Comparison of ENCODE assay signal across 25 cellular contexts in the genomic region with DNA sequence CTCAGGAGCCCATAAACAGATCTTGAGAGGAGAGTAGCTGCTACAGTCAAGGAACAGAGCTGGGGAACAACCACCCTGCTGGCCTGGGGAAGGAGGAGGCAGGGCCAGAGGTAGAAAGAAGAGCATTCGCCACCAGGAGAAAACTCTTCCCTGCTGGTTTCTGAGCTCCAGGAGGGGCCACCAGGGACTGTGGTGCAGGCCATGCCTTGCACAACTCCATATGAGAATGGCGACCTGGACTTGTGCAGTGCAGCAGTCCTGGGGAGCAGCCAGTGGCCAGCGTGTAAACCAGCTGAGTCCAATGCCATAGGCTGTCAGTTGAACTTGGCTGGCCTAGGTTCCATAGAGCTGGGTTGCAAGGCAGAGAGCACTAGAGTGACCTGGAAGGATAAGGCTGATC. TPM values are rescaled to one million over a fixed set of nuclear protein-coding genes. Genes with fewer than 3 reads are reported as not detected.
DNase-seq lines count a peak whose midpoint lies in the region; ATAC-seq, FAIRE-seq and TF ChIP-seq lines count a peak whose summit lies in the region.
"Had no signal": no experiment of that assay in that cellular context is flagged by ENCODE, and none has a peak within 500 bp of the region (broad histone marks: within the 10 kb centered on the region; RNA-seq: fewer than 3 reads in every experiment).

No MANE protein-coding gene starts in this region.

- ATAC-seq in GM18511 (IDR thresholded peaks at IDR 0.05; ENCODE audit: unreplicated experiment): peak; percentile 7
- ATAC-seq in HG02798 (IDR thresholded peaks at IDR 0.05; ENCODE audit: poor library complexity, unreplicated experiment): no peak
- ATAC-seq: A549, PC-3 had no signal

- DNase-seq in NB4 (ENCODE audit: low read depth) (peak; percentile 22), H1 (ENCODE audit: low read depth in 1 of 2, low spot score in 2 of 2) (no peak), posterior vena cava (ENCODE audit: low spot score) (peak; percentile 17), NCI-H2171 (lab: John Stamatoyannopoulos, UW) (no peak), GM20000 (ENCODE audit: low spot score) (no peak)
- no peak for DNase-seq in activated CD4-positive, alpha-beta memory T cell treated with anti-CD3 and anti-CD28 coated beads for 36 hours
- DNase-seq: DMS 273 treated with DMSO at 0.1 percent for 48 hours, DMS79, EL, GOT3, HCEC 1CT, NCI-H2029, NCI-H524, NCI-H748 treated with DMSO at 0.1 percent for 48 hours, PC-3, SK-N-SH, SW 1271 had no signal

- no peak for TF ChIP-seq POLR2A in NB4 (IDR thresholded peaks at IDR 0.05; ENCODE audit: extremely low read depth, insufficient read length)
- no peak for TF ChIP-seq POLR2A in H1 (IDR thresholded peaks at IDR 0.05; ENCODE audit: control extremely low read depth in 1 of 2, low read depth in 2 of 2, low read length in 2 of 2)

- intact Hi-C loops in posterior vena cava (cut with DNase I): no loop called here
- intact Hi-C loops in activated CD4-positive, alpha-beta memory T cell treated with anti-CD3 and anti-CD28 coated beads for 36 hours (cut with micrococcal nuclease): no loop called here

- H3K36me3 Mint-ChIP-seq in activated CD4-positive, alpha-beta memory T cell treated with anti-CD3 and anti-CD28 coated beads for 36 hours: no peaks in the 10 kb centered on the region
- H3K36me3 Mint-ChIP-seq: CD14-positive monocyte; CD8-positive, alpha-beta memory T cell had no signal

- H3K4ac ChIP-seq in H1 (replicated peaks; ENCODE audit: insufficient read length, low read depth, low read length): no peak overlapping the region

- H3K36me3 ChIP-seq in H1 (ENCODE audit: control insufficient read depth in 2 of 4, insufficient read depth in 4 of 4, low read length in 3 of 4): no peaks in the 10 kb centered on the region

- TF ChIP-seq RAD21 in H1 (IDR thresholded peaks at IDR 0.05 in 1 of 2, conservative IDR thresholded peaks at IDR 0.05 in 1 of 2; ENCODE audit: low read depth in 2 of 2, low read length in 2 of 2): no peak

- no peak overlapping the region for H3K4me3 Mint-ChIP-seq in activated CD4-positive, alpha-beta memory T cell treated with anti-CD3 and anti-CD28 coated beads for 36 hours
- H3K4me3 Mint-ChIP-seq: CD8-positive, alpha-beta memory T cell had no signal

- no peaks in the 10 kb centered on the region for H3K9me3 Mint-ChIP-seq in activated CD4-positive, alpha-beta memory T cell treated with anti-CD3 and anti-CD28 coated beads for 36 hours
- H3K9me3 Mint-ChIP-seq: CD14-positive monocyte; CD8-positive, alpha-beta memory T cell had no signal

- H3K9me3 ChIP-seq in H1 (ENCODE audit: insufficient read depth in 2 of 2, low read depth in 1 of 2, low read length in 1 of 2): no peaks in the 10 kb centered on the region
- H3K9me3 ChIP-seq: A549, SK-N-SH had no signal

- H2AFZ ChIP-seq in H1 (ENCODE audit: low read length): no peak overlapping the region

- H3K27me3 ChIP-seq in H1 (replicated peaks in 1 of 4; ENCODE audit: control insufficient read depth in 3 of 4, extremely low read depth in 1 of 4, insufficient read depth in 3 of 4, low read length in 3 of 4): peaks cover 0 to 3% (median under 1%) of the 10 kb centered on the region in 4 experiments; a peak in 1 of 7 replicates

- no peak overlapping the region for H2BK120ac ChIP-seq in H1 (replicated peaks; ENCODE audit: low read depth, low read length)

- H4K20me1 ChIP-seq in H1 (replicated peaks in 1 of 2; ENCODE audit: control insufficient read depth in 1 of 2, insufficient read depth in 2 of 2, low read length in 2 of 2): no peaks in the 10 kb centered on the region

- H3K56ac ChIP-seq in H1 (replicated peaks; ENCODE audit: insufficient read length, low read depth, low read length): no peak overlapping the region

- H3K4me1 ChIP-seq in H1 (replicated peaks in 1 of 4; ENCODE audit: control insufficient read depth in 3 of 4, insufficient read depth in 4 of 4, low read length in 3 of 4): peaks cover 3 to 12% (median 6%) of the 10 kb centered on the region in 4 experiments

- no peak overlapping the region for H3K4me2 ChIP-seq in H1 (ENCODE audit: insufficient read depth in 1 of 2, low read depth in 2 of 2, low read length in 2 of 2)
- H3K4me2 ChIP-seq: A549, SK-N-SH had no signal

- H2BK5ac ChIP-seq in H1 (ENCODE audit: low read depth, low read length): no peak overlapping the region

- no peak overlapping the region for H4K91ac ChIP-seq in H1 (replicated peaks; ENCODE audit: insufficient read length, low read length)

- POLR2A ChIA-PET in H1 (lab: Charles Lee; ENCODE audit: partially characterized antibody): interaction anchor here (0.6 to 1.6 kb wide), 3 partner anchors 10 to 164 kb away, joined by 3 to 4 read pairs (median 3); partner anchors contain the start of gene POLDIP2
- POLR2A ChIA-PET in activated CD4-positive, alpha-beta memory T cell treated with anti-CD3 and anti-CD28 coated beads for 36 hours (lab: Charles Lee): no interaction called here

- H3K9ac ChIP-seq in H1 (replicated peaks in 1 of 4; ENCODE audit: extremely low read depth in 1 of 4, low read depth in 3 of 4, low read length in 3 of 4): no peak overlapping the region
- H3K9ac ChIP-seq: SK-N-SH had no signal

- H3K14ac ChIP-seq in H1 (ENCODE audit: insufficient read length): no peak overlapping the region

- H2BK20ac ChIP-seq in H1 (ENCODE audit: low read length): no peak overlapping the region

- H3K4me1 Mint-ChIP-seq in activated CD4-positive, alpha-beta memory T cell treated with anti-CD3 and anti-CD28 coated beads for 36 hours (ENCODE audit: low read depth): peaks cover 8% of the 10 kb centered on the region
- H3K4me1 Mint-ChIP-seq: CD8-positive, alpha-beta memory T cell had no signal

- H3K79me1 ChIP-seq in H1 (ENCODE audit: low read depth, low read length): no peaks in the 10 kb centered on the region

- H4K5ac ChIP-seq in H1 (ENCODE audit: insufficient read length, low read depth, low read length): no peak overlapping the region

- no peak for TF ChIP-seq EP300 in H1 (IDR thresholded peaks at IDR 0.05; ENCODE audit: borderline replicate concordance in 1 of 2, low read depth in 2 of 2, low read length in 2 of 2)

- H4K8ac ChIP-seq in H1 (ENCODE audit: extremely low read depth, insufficient read depth, low read length): no peak overlapping the region

- no peaks in the 10 kb centered on the region for H3K27me3 Mint-ChIP-seq in activated CD4-positive, alpha-beta memory T cell treated with anti-CD3 and anti-CD28 coated beads for 36 hours

- no peak overlapping the region for H3K23ac ChIP-seq in H1 (ENCODE audit: insufficient read length)

- no peak overlapping the region for H2AK5ac ChIP-seq in H1 (ENCODE audit: low read depth, low read length)

- H3K79me2 ChIP-seq in H1 (ENCODE audit: control insufficient read depth in 1 of 2, insufficient read depth in 2 of 2, low read length in 2 of 2): no peaks in the 10 kb centered on the region

- 0 out of 2 replicates have a peak overlapping the region, but pooled peaks have one; percentile 6 for H3K18ac ChIP-seq in H1 (ENCODE audit: extremely low read depth, low read length)

- H3K27ac Mint-ChIP-seq in activated CD4-positive, alpha-beta memory T cell treated with anti-CD3 and anti-CD28 coated beads for 36 hours: no peak overlapping the region
- H3K27ac Mint-ChIP-seq: CD8-positive, alpha-beta memory T cell had no signal

- CTCF ChIA-PET in H1 (lab: Charles Lee; ENCODE audit: partially characterized antibody): interaction anchor here (1.1 to 5.9 kb wide), 7 partner anchors 9 to 69 kb away, joined by 3 to 54 read pairs (median 8); no protein-coding TSS in a partner anchor
- CTCF ChIA-PET in activated CD4-positive, alpha-beta memory T cell treated with anti-CD3 and anti-CD28 coated beads for 36 hours (lab: Charles Lee): interaction anchor here (1.3 to 2.2 kb wide), 3 partner anchors 10 to 55 kb away, joined by 3 to 10 read pairs (median 5); no protein-coding TSS in a partner anchor

- H2BK15ac ChIP-seq in H1 (ENCODE audit: low read length): peak overlapping the region; percentile 29; the same call in 1 of the 2 replicates

- no peak for FAIRE-seq in H1 (lab: Jason Lieb, UNC)
- FAIRE-seq: A549 had no signal

- no peak for TF ChIP-seq CTCF in NB4 (IDR thresholded peaks at IDR 0.05; ENCODE audit: low read depth, low read length)
- TF ChIP-seq CTCF in H1 (IDR thresholded peaks at IDR 0.05; ENCODE audit: control extremely low read depth in 1 of 3, insufficient read depth in 1 of 3, low read depth in 1 of 3, low read length in 3 of 3): no peak
- TF ChIP-seq CTCF in GM20000 (IDR thresholded peaks at IDR 0.05; ENCODE audit: extremely low read depth, missing control alignments): no peak

- 83% methylated on average over 3 of the region's 3 CpGs; no CpG with 5 or more reads in 1 of the 2 experiments for WGBS in H1 (ENCODE audit: extremely low coverage in 1 of 2, insufficient coverage in 1 of 2, insufficient read length in 1 of 2, insufficient replicate concordance in 2 of 2, low coverage in 1 of 2, low lambda C conversion rate in 2 of 2, missing lambda C conversion rate in 1 of 2), 2 experiments

- H3K27ac ChIP-seq in H1 (ENCODE audit: low read depth, low read length): no peak overlapping the region
- H3K27ac ChIP-seq: A549 had no signal

- H3K4me3 ChIP-seq in NB4 (ENCODE audit: low read depth, low read length) (no peak overlapping the region), H1 (ENCODE audit: extremely low read depth in 1 of 4, insufficient read depth in 2 of 4, low read depth in 3 of 4, low read length in 4 of 4) (no peak overlapping the region)
- H3K4me3 ChIP-seq: A549 had no signal

- H2BK12ac ChIP-seq in H1 (ENCODE audit: low read depth, low read length): no peak overlapping the region

- no peaks in the 10 kb centered on the region for H3K23me2 ChIP-seq in H1 (ENCODE audit: low read depth, low read length)

RNA-seq across cellular contexts. Expression of gene SLC13A2, which starts 11.6 kb away (rescaled TPM):
- total RNA-seq in H1 (2021; fragmentation: NEBNext Ultra II Directional; extraction: Animal tissue kit (Norgen Biotek cat#: 25700)): not detected in 2 replicates
- polyA plus RNA-seq in H1 (2011; rRNA removed): not detected in 2 replicates
- not detected for polyA plus RNA-seq in H1 (2011; cell fraction: cytosol; rRNA removed)
- not detected for polyA plus RNA-seq in H1 (2011; cell fraction: nucleus; rRNA removed)
- not detected in 4 replicates for polyA plus RNA-seq in H1 (2012, experiment 1 of 2)
- polyA plus RNA-seq in H1 (2012, experiment 2 of 2): not detected
- not detected for polyA plus RNA-seq in H1 (2013, experiment 1 of 2)
- not detected for polyA plus RNA-seq in H1 (2013, experiment 2 of 2)
- polyA minus RNA-seq in H1 (2011; rRNA and poly(A)+ RNA removed): not detected in 2 replicates
- not detected for polyA minus RNA-seq in H1 (2011; cell fraction: cytosol; rRNA and poly(A)+ RNA removed)
- not detected for polyA minus RNA-seq in H1 (2011; cell fraction: nucleus; rRNA and poly(A)+ RNA removed)
- under 1 TPM in 1 of 2 donors, not detected in 1; 0.14 TPM for total RNA-seq in posterior vena cava
- total RNA-seq in activated CD4-positive, alpha-beta memory T cell treated with anti-CD3 and anti-CD28 coated beads for 36 hours: not detected
- total RNA-seq: CD8-positive, alpha-beta memory T cell; HT-29; LHCN-M2; MCF 10A; PC-3 had no signal
- polyA plus RNA-seq: CD14-positive monocyte; CD8-positive, alpha-beta memory T cell; SK-N-SH had no signal

RNA-seq across cellular contexts. Expression of gene FOXN1, which starts 21.1 kb away (rescaled TPM):
- not detected in 2 replicates for total RNA-seq in H1 (2021; fragmentation: NEBNext Ultra II Directional; extraction: Animal tissue kit (Norgen Biotek cat#: 25700))
- not detected in 2 replicates for polyA plus RNA-seq in H1 (2011; rRNA removed)
- polyA plus RNA-seq in H1 (2011; cell fraction: cytosol; rRNA removed): not detected
- polyA plus RNA-seq in H1 (2011; cell fraction: nucleus; rRNA removed): not detected
- not detected in 4 replicates for polyA plus RNA-seq in H1 (2012, experiment 1 of 2)
- not detected for polyA plus RNA-seq in H1 (2012, experiment 2 of 2)
- not detected for polyA plus RNA-seq in H1 (2013, experiment 1 of 2)
- not detected for polyA plus RNA-seq in H1 (2013, experiment 2 of 2)
- not detected in 2 replicates for polyA minus RNA-seq in H1 (2011; rRNA and poly(A)+ RNA removed)
- polyA minus RNA-seq in H1 (2011; cell fraction: cytosol; rRNA and poly(A)+ RNA removed): not detected
- not detected for polyA minus RNA-seq in H1 (2011; cell fraction: nucleus; rRNA and poly(A)+ RNA removed)
- total RNA-seq in posterior vena cava: not detected
- total RNA-seq in activated CD4-positive, alpha-beta memory T cell treated with anti-CD3 and anti-CD28 coated beads for 36 hours: not detected
- total RNA-seq: CD8-positive, alpha-beta memory T cell; HT-29; LHCN-M2; MCF 10A; PC-3 had no signal
- polyA plus RNA-seq: A549; CD14-positive monocyte; CD8-positive, alpha-beta memory T cell; SK-N-SH had no signal

Comparison
In these comparisons a context has a peak if more than half of its experiments do, and no peak if none do; other contexts are left out.
1. DNase-seq: peak in NB4 (single experiment) and posterior vena cava (single experiment); none in H1 (0 of 2), NCI-H2171 (single experiment), GM20000 (single experiment) and activated CD4-positive, alpha-beta memory T cell treated with anti-CD3 and anti-CD28 coated beads for 36 hours (single experiment).